Comparison of ENCODE assay signal across 8 cellular contexts in the genomic region with DNA sequence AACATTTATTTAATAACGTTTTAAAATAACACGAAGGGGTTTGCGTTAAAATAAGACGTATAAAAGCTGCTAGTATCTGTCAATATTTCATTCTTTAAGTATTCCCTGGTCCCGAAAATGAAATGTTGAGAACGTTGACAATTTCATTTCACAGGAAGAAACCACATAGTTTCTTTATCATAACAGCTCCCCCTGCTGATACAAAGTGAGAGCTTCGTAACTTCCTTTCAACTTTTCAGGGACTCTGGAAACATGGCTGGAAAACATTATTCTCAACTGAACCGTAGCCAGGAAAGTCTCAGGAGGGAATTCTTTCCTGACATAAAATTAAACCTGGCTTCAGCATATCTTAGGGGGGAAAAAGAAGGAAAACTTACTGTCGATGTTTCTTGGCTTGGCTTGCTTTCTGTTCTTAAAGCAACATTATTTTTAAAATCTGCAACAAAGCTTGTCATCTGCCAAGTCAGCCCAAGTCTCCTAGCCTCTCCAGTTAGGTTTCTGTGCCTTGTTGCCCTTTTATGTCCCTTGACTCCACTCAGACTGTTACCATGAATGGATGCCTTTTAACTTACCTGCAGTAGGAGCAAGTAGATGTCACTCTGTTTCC.
A peak's percentile ranks its signal among the peaks of the same experiment; 100 is the strongest.
DNase-seq lines count a peak whose midpoint lies in the region; ATAC-seq and TF ChIP-seq lines count a peak whose summit lies in the region.

No MANE protein-coding gene starts in this region.

- H4K20me1 ChIP-seq in KMS-11 (ENCODE audit: insufficient read depth) = no peaks in the 10 kb centered on the region

- H2BK15ac ChIP-seq in neuronal stem cell (ENCODE audit: low read length) = no peak overlapping the region

- H4K8ac ChIP-seq in neuronal stem cell (ENCODE audit: low read depth, low read length) = no peak overlapping the region

- H3K4me2 ChIP-seq in KMS-11 (peak overlapping the region; percentile 23), neuronal stem cell (ENCODE audit: insufficient read depth, low read length, poor library complexity, severe bottlenecking) (no peak overlapping the region)

- H3K27me3 ChIP-seq in KMS-11 (ENCODE audit: insufficient read depth, low read depth) (no peaks in the 10 kb centered on the region), neuronal stem cell (ENCODE audit: control insufficient read depth in 3 of 3, insufficient read depth in 3 of 3, low read depth in 1 of 3, low read length in 3 of 3) (no peaks in the 10 kb centered on the region)

- no peak overlapping the region for H2BK12ac ChIP-seq in neuronal stem cell (ENCODE audit: low read length)

- WGBS in neuronal stem cell (ENCODE audit: extremely low coverage in 2 of 2, insufficient read length in 2 of 2, insufficient replicate concordance in 1 of 2), 2 donors = no CpG with 5 or more reads among the region's 9 CpGs

- no peak overlapping the region for H3K18ac ChIP-seq in neuronal stem cell (ENCODE audit: low read length)

- DNase-seq in NCI-H2196 (lab: John Stamatoyannopoulos, UW; ENCODE audit: unreplicated experiment) (peak; percentile 77), NCI-H2196 treated with DMSO at 0.1 percent for 48 hours (lab: John Stamatoyannopoulos, UW; ENCODE audit: unreplicated experiment) (no peak), T-helper 1 cell (peak in 3 of 5 donors; percentile 1 to 13 (median 13)), fibroblast of mammary gland (ENCODE audit: low read depth) (peak; percentile 78), neuronal stem cell (ENCODE audit: low spot score) (peak; percentile 41), NCI-H1436 (lab: John Stamatoyannopoulos, UW) (no peak)

- no peak for ATAC-seq in HG02884 (IDR thresholded peaks at IDR 0.05; ENCODE audit: unreplicated experiment)

- no peaks in the 10 kb centered on the region for H3K9me3 ChIP-seq in neuronal stem cell (replicated peaks in 1 of 2; ENCODE audit: control insufficient read depth in 2 of 2, insufficient read depth in 1 of 2, low read depth in 1 of 2, low read length in 2 of 2)

- H3K9ac ChIP-seq in KMS-11 (no peak overlapping the region), neuronal stem cell (ENCODE audit: low read depth, low read length, poor library complexity) (no peak overlapping the region)

- H3K23ac ChIP-seq in neuronal stem cell (ENCODE audit: low read depth, low read length, poor library complexity) = no peak overlapping the region

- H3K4me1 ChIP-seq in KMS-11 (ENCODE audit: low read depth, poor library complexity, severe bottlenecking) (peaks cover 4% of the 10 kb centered on the region), neuronal stem cell (ENCODE audit: control insufficient read depth in 2 of 2, insufficient read depth in 1 of 2, low read depth in 1 of 2, low read length in 2 of 2) (no peaks in the 10 kb centered on the region)

- H3K36me3 ChIP-seq in KMS-11 (ENCODE audit: insufficient read depth) (no peaks in the 10 kb centered on the region), neuronal stem cell (replicated peaks in 1 of 2; ENCODE audit: control insufficient read depth in 2 of 2, insufficient read depth in 2 of 2, low read length in 2 of 2) (no peaks in the 10 kb centered on the region)

- no peaks in the 10 kb centered on the region for H3K79me1 ChIP-seq in neuronal stem cell (ENCODE audit: low read depth, low read length)

- H4K91ac ChIP-seq in neuronal stem cell (ENCODE audit: low read depth, low read length, poor library complexity) = no peak overlapping the region

- H3K14ac ChIP-seq in neuronal stem cell (ENCODE audit: low read length) = no peak overlapping the region

- peak overlapping the region; percentile 3; the same call in 1 of the 2 replicates for H2AFZ ChIP-seq in KMS-11 (ENCODE audit: low read depth)
- H2AFZ ChIP-seq in neuronal stem cell (ENCODE audit: low read length) = peak overlapping the region; percentile 37

- H3K4me3 ChIP-seq in KMS-11 (IDR thresholded peaks at IDR 0.05; ENCODE audit: insufficient read depth, low read depth, low read length) (no peak overlapping the region), fibroblast of mammary gland (ENCODE audit: control insufficient read depth, low read depth, low read length) (no peak overlapping the region), neuronal stem cell (ENCODE audit: low read length in 2 of 2) (no peak overlapping the region)

- H2BK120ac ChIP-seq in neuronal stem cell (ENCODE audit: low read depth, low read length) = no peak overlapping the region

- no peak overlapping the region for H3K27ac ChIP-seq in KMS-11
- H3K27ac ChIP-seq in neuronal stem cell (replicated peaks; ENCODE audit: low read length) = no peak overlapping the region

- no peaks in the 10 kb centered on the region for H3K79me2 ChIP-seq in KMS-11 (ENCODE audit: insufficient read depth, low read depth)

- no peak overlapping the region for H2AK5ac ChIP-seq in neuronal stem cell (ENCODE audit: low read depth, low read length)

- no peak overlapping the region for H2BK5ac ChIP-seq in neuronal stem cell (ENCODE audit: low read length)

- TF ChIP-seq CTCF in KMS-11 (conservative IDR thresholded peaks at IDR 0.05; ENCODE audit: low read depth, low read length) (peak; percentile 75), fibroblast of mammary gland (conservative IDR thresholded peaks at IDR 0.05; ENCODE audit: control insufficient read depth, insufficient read depth, low read depth, low read length) (peak; percentile 78)

- H3K4ac ChIP-seq in neuronal stem cell (ENCODE audit: low read length) = no peak overlapping the region

Comparison
In these comparisons a context has a peak if more than half of its experiments do, and no peak if none do; other contexts are left out.
1. DNase-seq: peak in NCI-H2196 (single experiment), T-helper 1 cell (3 of 5), fibroblast of mammary gland (single experiment) and neuronal stem cell (single experiment); none in NCI-H2196 treated with DMSO at 0.1 percent for 48 hours (single experiment) and NCI-H1436 (single experiment).